ENCODE assay signal across 8 cellular contexts in the genomic region with DNA sequence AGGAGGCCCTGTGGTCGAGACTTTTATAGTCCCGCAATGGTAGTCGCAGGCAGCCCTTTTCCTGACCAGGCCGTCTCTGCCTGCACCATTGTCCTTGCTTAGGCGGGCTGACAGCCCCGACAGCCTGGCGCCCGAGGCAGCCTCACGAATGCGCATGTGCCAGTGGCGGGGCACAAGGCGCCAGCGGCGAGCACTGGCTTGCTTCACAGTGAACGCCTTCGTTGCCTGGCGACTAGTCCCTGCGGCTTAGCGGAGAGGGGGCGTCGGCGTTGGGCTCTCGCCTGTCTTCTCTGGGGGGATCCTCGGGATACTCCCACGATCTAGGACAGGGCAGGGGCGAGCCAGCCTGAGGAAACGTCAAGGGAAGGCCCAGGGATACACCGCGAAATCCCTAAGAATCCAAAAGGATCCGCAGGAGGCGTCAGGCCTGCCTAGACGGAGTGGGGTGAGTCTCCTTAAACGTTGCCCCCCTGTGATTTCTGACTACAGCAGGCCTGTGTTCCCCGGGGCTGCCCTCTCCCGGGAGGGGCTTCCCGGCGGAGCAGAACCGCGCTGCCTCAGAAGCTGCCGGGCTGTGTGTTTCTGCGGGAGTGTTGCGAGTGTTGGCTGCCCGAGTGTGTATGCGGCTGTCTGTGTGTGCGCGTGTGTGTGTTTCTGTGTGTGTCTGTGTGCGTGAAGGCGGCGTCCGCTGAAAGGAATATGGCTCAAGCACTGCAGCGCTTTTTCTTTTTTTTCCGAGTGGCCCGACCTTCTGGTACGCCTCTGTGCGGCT. TPM values are rescaled to one million over a fixed set of nuclear protein-coding genes. Genes with fewer than 3 reads are reported as not detected.
A peak's percentile ranks its signal among the peaks of the same experiment; 100 is the strongest.
DNase-seq lines count a peak whose midpoint lies in the region; ATAC-seq and TF ChIP-seq lines count a peak whose summit lies in the region.

No MANE protein-coding gene starts in this region.

- H3K9me3 Mint-ChIP-seq in CD14-positive monocyte (peaks cover 55 to 78% (median 77%) of the 10 kb centered on the region in 7 donors), endothelial cell (ENCODE audit: unreplicated experiment) (peaks cover 13% of the 10 kb centered on the region)

- H3K4me3 Mint-ChIP-seq in CD14-positive monocyte (peak overlapping the region; percentile 44 to 79), endothelial cell (ENCODE audit: unreplicated experiment) (peak overlapping the region; percentile 59)

- TF ChIP-seq CTCF in CD14-positive monocyte (IDR thresholded peaks at IDR 0.05) (no peak), endothelial cell (IDR thresholded peaks at IDR 0.05; ENCODE audit: unreplicated experiment) (no peak), tibial artery (IDR thresholded peaks at IDR 0.05) (no peak)

- peak overlapping the region; percentile 22 to 50 for H3K27ac ChIP-seq in tibial artery

- H3K36me3 ChIP-seq in NT2/D1 (ENCODE audit: insufficient read depth, insufficient read length, low read length) = no peaks in the 10 kb centered on the region
- no peaks in the 10 kb centered on the region for H3K36me3 ChIP-seq in tibial artery

- H3K27me3 ChIP-seq in NT2/D1 (ENCODE audit: insufficient read depth, insufficient read length) (peaks cover 23% of the 10 kb centered on the region), tibial artery (peaks cover 0 to 6% of the 10 kb centered on the region in 2 donors)

- H3K36me3 Mint-ChIP-seq in CD14-positive monocyte = peaks cover 0 to 3% of the 10 kb centered on the region in 2 donors
- peaks cover 16% of the 10 kb centered on the region for H3K36me3 Mint-ChIP-seq in endothelial cell (ENCODE audit: low read depth, unreplicated experiment)

- ATAC-seq in GM18502 (IDR thresholded peaks at IDR 0.05; ENCODE audit: poor library complexity, unreplicated experiment) = no peak

- H3K27me3 Mint-ChIP-seq in CD14-positive monocyte (ENCODE audit: low read depth in 3 of 3) = peaks cover 32 to 48% (median 39%) of the 10 kb centered on the region in 3 donors
- H3K27me3 Mint-ChIP-seq in endothelial cell (ENCODE audit: unreplicated experiment) = peaks cover 25% of the 10 kb centered on the region

- H3K9me3 ChIP-seq in NT2/D1 (ENCODE audit: insufficient read depth, low read length) (peaks cover 31% of the 10 kb centered on the region; the same call in 1 of the 2 replicates), tibial artery (no peaks in the 10 kb centered on the region)

- H3K9ac ChIP-seq in NT2/D1 (ENCODE audit: insufficient read length, low read depth) = peak overlapping the region; percentile 6

- no peak overlapping the region for H3K27ac Mint-ChIP-seq in CD14-positive monocyte
- H3K27ac Mint-ChIP-seq in endothelial cell (ENCODE audit: unreplicated experiment) = no peak overlapping the region

- no peak for DNase-seq in CD14-positive monocyte (ENCODE audit: low spot score)
- DNase-seq in NT2/D1 (ENCODE audit: low read depth, low spot score) = peak; percentile 57
- peak; percentile 29 for DNase-seq in endothelial cell (ENCODE audit: low spot score)
- peak; percentile 84 for DNase-seq in medulla oblongata (ENCODE audit: extremely low spot score)
- DNase-seq in tibial artery = peak; percentile 66 to 87
- DNase-seq in RKO (ENCODE audit: low spot score) = no peak
- no peak for DNase-seq in NCI-H146 treated with DMSO at 0.1 percent for 48 hours (lab: John Stamatoyannopoulos, UW; ENCODE audit: unreplicated experiment)

- H3K4me3 ChIP-seq in NT2/D1 (ENCODE audit: insufficient read length, low read depth) (peak overlapping the region; percentile 3), tibial artery (peak overlapping the region; percentile 46 to 61)

- intact Hi-C loops in CD14-positive monocyte (cut with micrococcal nuclease) (no loop called here), tibial artery (cut with DNase I; ENCODE audit: low total_unique reads) (loop anchor here (10.0 kb wide), 1 partner anchor 88 kb away; the partner anchor contains the start of gene ZNF138)

- peaks cover 10% of the 10 kb centered on the region for H3K4me1 Mint-ChIP-seq in CD14-positive monocyte
- H3K4me1 Mint-ChIP-seq in endothelial cell (ENCODE audit: unreplicated experiment) = peaks cover 6% of the 10 kb centered on the region

- H3K4me1 ChIP-seq in NT2/D1 (ENCODE audit: insufficient read depth, insufficient read length) = peaks cover 10% of the 10 kb centered on the region
- H3K4me1 ChIP-seq in tibial artery = peaks cover 0 to 13% (median 6%) of the 10 kb centered on the region in 4 donors

RNA-seq across cellular contexts. Expression of gene ZNF273, which starts 20.5 kb away (rescaled TPM):
- polyA plus RNA-seq in CD14-positive monocyte = 1 to 10 TPM in 1 of 2 donors, under 1 TPM in 1; 0.62 to 1.7 TPM
- total RNA-seq in endothelial cell (ENCODE audit: unreplicated experiment) = 9.3 TPM

Comparison
In these comparisons a context has a peak if more than half of its experiments do, and no peak if none do; other contexts are left out.
1. DNase-seq: peak in NT2/D1 (single experiment), endothelial cell (single experiment), medulla oblongata (single experiment) and tibial artery (2 of 2); none in CD14-positive monocyte (single experiment), RKO (single experiment) and NCI-H146 treated with DMSO at 0.1 percent for 48 hours (single experiment).